Comparison of ENCODE assay signal across 1 cellular context in genomic region chrX:71917621-71918341, GRCh38.
TF ChIP-seq lines count a peak whose summit lies in the region.

No MANE protein-coding gene starts in this region.

TF ChIP-seq in IMR-90, 13 proteins besides CTCF, POLR2A, EP300 and RAD21:
- TF ChIP-seq CHD1 (IDR thresholded peaks at IDR 0.05; ENCODE audit: low read depth, low read length) (no peak), MAFK (IDR thresholded peaks at IDR 0.05; ENCODE audit: low read depth, low read length) (no peak), MXI1 (IDR thresholded peaks at IDR 0.05; ENCODE audit: borderline replicate concordance, low read depth, low read length) (no peak)
- TF ChIP-seq, protein P1, sequence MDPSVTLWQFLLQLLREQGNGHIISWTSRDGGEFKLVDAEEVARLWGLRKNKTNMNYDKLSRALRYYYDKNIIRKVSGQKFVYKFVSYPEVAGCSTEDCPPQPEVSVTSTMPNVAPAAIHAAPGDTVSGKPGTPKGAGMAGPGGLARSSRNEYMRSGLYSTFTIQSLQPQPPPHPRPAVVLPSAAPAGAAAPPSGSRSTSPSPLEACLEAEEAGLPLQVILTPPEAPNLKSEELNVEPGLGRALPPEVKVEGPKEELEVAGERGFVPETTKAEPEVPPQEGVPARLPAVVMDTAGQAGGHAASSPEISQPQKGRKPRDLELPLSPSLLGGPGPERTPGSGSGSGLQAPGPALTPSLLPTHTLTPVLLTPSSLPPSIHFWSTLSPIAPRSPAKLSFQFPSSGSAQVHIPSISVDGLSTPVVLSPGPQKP (IDR thresholded peaks at IDR 0.05; ENCODE audit: borderline replicate concordance, low read depth, low read length) = no peak
